In the genomic region with DNA sequence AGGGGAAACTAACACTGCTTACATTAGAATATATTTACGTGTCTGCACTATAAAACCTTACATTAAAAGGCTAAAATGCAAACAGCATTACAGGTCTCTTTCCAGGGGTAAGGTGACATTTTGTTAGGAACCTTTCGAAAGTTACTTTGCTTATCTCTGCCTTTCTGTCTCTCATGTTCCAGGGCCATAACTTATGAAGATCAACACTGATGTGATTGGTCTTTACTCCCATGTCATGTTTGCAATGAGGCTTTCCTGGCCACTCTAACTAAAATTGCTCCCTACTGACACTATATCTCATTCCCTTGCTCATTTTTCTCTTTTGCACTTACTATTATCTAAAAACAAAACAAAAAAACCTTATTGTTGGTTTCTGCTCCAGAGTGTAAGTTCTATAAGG, we compare ENCODE assay signal across 8 cellular contexts.
"Had no signal": no experiment of that assay in that cellular context is flagged by ENCODE, and none has a peak within 500 bp of the region (broad histone marks: within the 10 kb centered on the region; RNA-seq: fewer than 3 reads in every experiment).

No MANE protein-coding gene starts in this region.

- H3K27ac Mint-ChIP-seq: IgD-negative memory B cell had no signal

- H3K27ac ChIP-seq: HL-60, KMS-11 had no signal

- FAIRE-seq: HepG2, HTR-8/SVneo had no signal

- H3K4me3 Mint-ChIP-seq: IgD-negative memory B cell had no signal

- H3K36me3 Mint-ChIP-seq: IgD-negative memory B cell had no signal

- H3K27me3 Mint-ChIP-seq: IgD-negative memory B cell had no signal

- H3K9ac ChIP-seq: KMS-11 had no signal

- ATAC-seq: HepG2 had no signal

- H3K9me3 Mint-ChIP-seq: IgD-negative memory B cell had no signal

- H3K4me1 Mint-ChIP-seq: IgD-negative memory B cell had no signal

- DNase-seq: IMR-90, KBM-7, KG1 had no signal

- H3K4me2 ChIP-seq: KMS-11 had no signal
